14 cellular contexts compared by ENCODE assay signal in the genomic region with DNA sequence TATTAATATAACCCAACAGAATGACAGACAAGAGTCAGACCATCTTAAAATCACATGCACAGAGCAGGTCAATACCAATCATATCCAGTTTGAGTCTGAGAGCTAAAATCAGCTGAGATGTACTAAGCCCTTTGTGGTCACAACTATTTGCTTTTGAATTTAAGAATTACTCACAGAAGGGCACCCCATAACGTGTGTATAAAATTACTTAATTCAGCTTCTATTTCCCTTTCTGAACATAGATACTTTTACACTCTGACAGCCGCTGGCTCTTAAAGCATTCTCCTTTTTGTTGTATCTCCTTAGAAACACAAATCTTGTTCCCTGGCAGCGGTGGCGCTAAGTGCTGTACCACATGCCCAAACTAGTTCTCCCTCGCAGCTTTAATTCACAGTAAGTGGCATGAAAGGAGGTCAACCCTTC. TPM values are rescaled to one million over a fixed set of nuclear protein-coding genes. Genes with fewer than 3 reads are reported as not detected.
DNase-seq lines count a peak whose midpoint lies in the region; ATAC-seq and TF ChIP-seq lines count a peak whose summit lies in the region.
"Had no signal": no experiment of that assay in that cellular context is flagged by ENCODE, and none has a peak within 500 bp of the region (broad histone marks: within the 10 kb centered on the region; RNA-seq: fewer than 3 reads in every experiment).

No MANE protein-coding gene starts in this region.

- 17 to 40% methylated on average over 2 to 5 of the region's 5 CpGs for WGBS in gastroesophageal sphincter (ENCODE audit: low coverage in 1 of 2), 2 donors
- WGBS in adrenal gland, 4 donors, result 76 to 88% (median 86%) methylated on average over 5 of the region's 5 CpGs

- H3K9me3 ChIP-seq in gastroesophageal sphincter (no peaks in the 10 kb centered on the region), adrenal gland (replicated peaks in 1 of 3) (no peaks in the 10 kb centered on the region)
- H3K9me3 ChIP-seq: ovary had no signal

- no peaks in the 10 kb centered on the region for H3K9me3 Mint-ChIP-seq in nephron
- H3K9me3 Mint-ChIP-seq: H9 had no signal

- H3K4me3 Mint-ChIP-seq in nephron, result no peak overlapping the region
- H3K4me3 Mint-ChIP-seq: activated CD8-positive, alpha-beta T cell treated with anti-CD3 and anti-CD28 coated beads, Interleukin-2, amount 10 ng/mL, durations not matched to agents 7 days and 5 days; H9 had no signal

- no peaks in the 10 kb centered on the region for H3K27me3 Mint-ChIP-seq in nephron (ENCODE audit: low read depth)

- H3K36me3 ChIP-seq in gastroesophageal sphincter (no peaks in the 10 kb centered on the region), adrenal gland (replicated peaks in 1 of 2) (no peaks in the 10 kb centered on the region)
- H3K36me3 ChIP-seq: ovary had no signal

- ATAC-seq in gastroesophageal sphincter (no peak), GM21423 (IDR thresholded peaks at IDR 0.05; ENCODE audit: unreplicated experiment) (no peak), GM21381 (IDR thresholded peaks at IDR 0.05; ENCODE audit: unreplicated experiment) (no peak)
- ATAC-seq: activated CD8-positive, alpha-beta T cell treated with anti-CD3 and anti-CD28 coated beads, Interleukin-2, amount 10 ng/mL, durations not matched to agents 7 days and 5 days; Panc1 had no signal

- H3K27ac ChIP-seq in gastroesophageal sphincter, result peak overlapping the region; percentile 72 to 78 (median 78)
- H3K27ac ChIP-seq in adrenal gland, result no peak overlapping the region
- H3K27ac ChIP-seq: ovary had no signal

- intact Hi-C loops in adrenal gland (cut with DNase I), result no loop called here

- H3K27me3 ChIP-seq in gastroesophageal sphincter, result no peaks in the 10 kb centered on the region
- no peaks in the 10 kb centered on the region for H3K27me3 ChIP-seq in adrenal gland
- H3K27me3 ChIP-seq: ovary had no signal

- TF ChIP-seq EP300 in gastroesophageal sphincter (IDR thresholded peaks at IDR 0.05), result no peak

- peaks cover 18% of the 10 kb centered on the region for H3K4me1 Mint-ChIP-seq in nephron

- TF ChIP-seq POLR2A in gastroesophageal sphincter (IDR thresholded peaks at IDR 0.05), result no peak
- TF ChIP-seq POLR2A in adrenal gland (IDR thresholded peaks at IDR 0.05), result no peak

- peak overlapping the region in 2 of 3 experiments; percentile 32 to 37 for H3K27ac Mint-ChIP-seq in nephron
- H3K27ac Mint-ChIP-seq: activated CD8-positive, alpha-beta T cell treated with anti-CD3 and anti-CD28 coated beads, Interleukin-2, amount 10 ng/mL, durations not matched to agents 7 days and 5 days; H9 had no signal

- no peaks in the 10 kb centered on the region for H3K36me3 Mint-ChIP-seq in nephron (ENCODE audit: low read depth)

- peak; percentile 19 for DNase-seq in COLO668 (lab: John Stamatoyannopoulos, UW; ENCODE audit: unreplicated experiment)
- DNase-seq in NCI-H2107 treated with DMSO at 0.1 percent for 48 hours (lab: John Stamatoyannopoulos, UW; ENCODE audit: unreplicated experiment), result peak; percentile 81
- no peak for DNase-seq in adrenal gland
- no peak for DNase-seq in GM19238 (ENCODE audit: insufficient read length, low spot score)
- DNase-seq: activated CD8-positive, alpha-beta T cell treated with anti-CD3 and anti-CD28 coated beads, Interleukin-2, amount 10 ng/mL, durations not matched to agents 7 days and 5 days; activated naive CD4-positive, alpha-beta T cell; H9; ovary; T-helper 9 cell had no signal

- TF ChIP-seq CTCF in gastroesophageal sphincter (IDR thresholded peaks at IDR 0.05) (no peak), nephron (IDR thresholded peaks at IDR 0.05; ENCODE audit: unreplicated experiment in 3 of 3) (no peak), adrenal gland (IDR thresholded peaks at IDR 0.05) (no peak)

- H3K4me3 ChIP-seq in gastroesophageal sphincter, result no peak overlapping the region
- no peak overlapping the region for H3K4me3 ChIP-seq in adrenal gland
- H3K4me3 ChIP-seq: ovary had no signal

- H3K4me1 ChIP-seq in gastroesophageal sphincter, result peaks cover 0 to 20% (median 9%) of the 10 kb centered on the region in 3 donors
- H3K4me1 ChIP-seq in adrenal gland (replicated peaks in 1 of 2), result no peaks in the 10 kb centered on the region

RNA-seq across cellular contexts. Expression of gene PPARGC1A, which starts 14.8 kb away (rescaled TPM):
- 10 to 100 TPM in 2 of 4 donors, 1 to 10 TPM in 2; 5.8 to 43.7 (median 18.3) TPM for total RNA-seq in gastroesophageal sphincter
- total RNA-seq in adrenal gland, result 10 to 100 TPM in 2 of 8 donors, 1 to 10 TPM in 6; 2.8 to 14.3 (median 7.1) TPM
- polyA plus RNA-seq in adrenal gland, result 1 to 10 TPM; 1.6 to 3.2 (median 2.1) TPM
- total RNA-seq: activated CD8-positive, alpha-beta T cell treated with anti-CD3 and anti-CD28 coated beads, Interleukin-2, amount 10 ng/mL, durations not matched to agents 7 days and 5 days had no signal

Comparison
In these comparisons a context has a peak if more than half of its experiments do, and no peak if none do; other contexts are left out.
1. DNase-seq: peak in COLO668 (single experiment) and NCI-H2107 treated with DMSO at 0.1 percent for 48 hours (single experiment); none in adrenal gland (0 of 7) and GM19238 (single experiment).
2. H3K27ac ChIP-seq: peak in gastroesophageal sphincter (4 of 4); none in adrenal gland (0 of 5).